ENCODE assay signal across 8 cellular contexts in the genomic region with DNA sequence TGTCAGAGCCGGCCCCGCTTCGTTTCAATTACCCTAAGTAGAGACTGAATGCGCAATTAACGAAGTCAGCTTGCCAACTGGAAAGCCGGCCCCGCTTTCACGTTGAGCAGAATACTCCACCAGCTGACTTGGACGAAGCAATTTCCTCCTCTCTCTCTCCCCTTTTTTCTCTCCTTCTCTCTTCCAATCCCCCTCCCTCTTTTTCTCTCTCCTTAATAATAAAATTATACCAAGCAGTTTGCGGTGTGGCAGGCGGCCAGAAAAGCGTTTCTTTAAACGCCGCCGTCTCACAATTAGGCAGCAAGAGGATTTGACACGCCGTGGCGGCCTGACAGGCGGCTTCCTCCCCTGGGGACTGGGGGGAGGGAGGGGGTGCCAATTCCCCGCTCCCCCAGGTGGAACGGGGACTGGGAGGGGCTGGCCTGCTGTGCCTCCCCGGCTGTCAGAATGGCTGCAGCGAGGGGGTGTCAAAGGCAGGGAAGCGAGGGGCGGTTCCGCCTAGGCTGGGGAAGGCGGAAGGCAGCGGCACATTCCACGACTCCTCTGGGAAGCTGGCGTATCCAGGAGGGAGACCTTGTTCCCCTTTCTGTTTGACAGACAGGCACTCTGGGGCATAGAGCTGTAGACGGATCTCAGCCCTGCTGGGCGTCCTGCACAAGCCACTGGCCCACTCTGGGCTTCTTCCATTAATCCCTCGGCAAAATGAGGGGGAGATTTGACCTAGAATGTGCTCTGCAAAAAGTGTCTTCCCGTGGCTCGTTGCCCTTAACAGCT. TPM values are rescaled to one million over a fixed set of nuclear protein-coding genes. Genes with fewer than 3 reads are reported as not detected.
DNase-seq lines count a peak whose midpoint lies in the region; ATAC-seq, FAIRE-seq and TF ChIP-seq lines count a peak whose summit lies in the region.

No MANE protein-coding gene starts in this region.

- peaks cover 34% of the 10 kb centered on the region for H3K4me1 Mint-ChIP-seq in Caco-2 (ENCODE audit: low read depth, unreplicated experiment)
- peaks cover 52% of the 10 kb centered on the region for H3K4me1 Mint-ChIP-seq in mesothelial cell of epicardium

- no TSS peak for BruUV-seq in Caco-2 (replicated peaks; lab: Mats Ljungman, UMichigan)

- no peak for FAIRE-seq in urothelium cell line (lab: Jason Lieb, UNC)

- H3K27me3 Mint-ChIP-seq in Caco-2 (ENCODE audit: insufficient read depth, unreplicated experiment): no peaks in the 10 kb centered on the region
- H3K27me3 Mint-ChIP-seq in mesothelial cell of epicardium (ENCODE audit: low read depth): no peaks in the 10 kb centered on the region

- POLR2A ChIA-PET in Caco-2 (lab: Charles Lee): no interaction called here

- no peak for DNase-seq in Caco-2
- peak; percentile 68 for DNase-seq in SK-N-DZ (ENCODE audit: low spot score)
- no peak for DNase-seq in effector memory CD4-positive, alpha-beta T cell
- DNase-seq in mesothelial cell of epicardium (ENCODE audit: low spot score in 2 of 2, unreplicated experiment in 2 of 2): peak in 1 of 2 experiments; percentile 66
- DNase-seq in thyroid gland: peak; percentile 80 to 83
- no peak for DNase-seq in urothelium cell line (ENCODE audit: low spot score)

- peak overlapping the region; percentile 86 for H3K4me3 Mint-ChIP-seq in Caco-2 (ENCODE audit: unreplicated experiment)
- H3K4me3 Mint-ChIP-seq in mesothelial cell of epicardium: peak overlapping the region; percentile 69

- no peaks in the 10 kb centered on the region for H3K36me3 ChIP-seq in Caco-2 (ENCODE audit: control insufficient read depth, insufficient read depth, low read length)
- H3K36me3 ChIP-seq in effector memory CD4-positive, alpha-beta T cell (ENCODE audit: control insufficient read depth, insufficient read depth, low read length): no peaks in the 10 kb centered on the region
- no peaks in the 10 kb centered on the region for H3K36me3 ChIP-seq in thyroid gland

- H3K9me3 ChIP-seq in Caco-2: no peaks in the 10 kb centered on the region
- H3K9me3 ChIP-seq in effector memory CD4-positive, alpha-beta T cell (ENCODE audit: control insufficient read depth, low read length): no peaks in the 10 kb centered on the region
- H3K9me3 ChIP-seq in thyroid gland: no peaks in the 10 kb centered on the region

- peaks cover 33% of the 10 kb centered on the region for H3K4me1 ChIP-seq in Caco-2
- peaks cover 17% of the 10 kb centered on the region for H3K4me1 ChIP-seq in effector memory CD4-positive, alpha-beta T cell (ENCODE audit: control insufficient read depth, insufficient read depth, low read length, poor library complexity, severe bottlenecking)
- peaks cover 50 to 70% of the 10 kb centered on the region in 2 donors for H3K4me1 ChIP-seq in thyroid gland

- H3K27ac Mint-ChIP-seq in Caco-2 (ENCODE audit: unreplicated experiment) (no peak overlapping the region), mesothelial cell of epicardium (peak overlapping the region; percentile 80)

- ATAC-seq in HG03432 (IDR thresholded peaks at IDR 0.05; ENCODE audit: unreplicated experiment) (peak; percentile 25), GM19467 (IDR thresholded peaks at IDR 0.05; ENCODE audit: unreplicated experiment) (no peak)

- TF ChIP-seq CTCF in Caco-2 (IDR thresholded peaks at IDR 0.05; ENCODE audit: insufficient read depth in 1 of 2, low read depth in 1 of 2, low read length in 1 of 2, severe bottlenecking in 1 of 2, unreplicated experiment in 1 of 2) (no peak), mesothelial cell of epicardium (IDR thresholded peaks at IDR 0.05; ENCODE audit: unreplicated experiment) (no peak), thyroid gland (IDR thresholded peaks at IDR 0.05) (no peak)

- H3K27me3 ChIP-seq in Caco-2 (replicated peaks; ENCODE audit: control insufficient read depth, insufficient read depth, low read length): no peaks in the 10 kb centered on the region
- no peaks in the 10 kb centered on the region for H3K27me3 ChIP-seq in effector memory CD4-positive, alpha-beta T cell (replicated peaks; ENCODE audit: control insufficient read depth, insufficient read depth, low read length, poor library complexity, severe bottlenecking)
- no peaks in the 10 kb centered on the region for H3K27me3 ChIP-seq in thyroid gland

- H3K4me3 ChIP-seq in Caco-2 (ENCODE audit: low read depth, low read length): peak overlapping the region; percentile 57
- peak overlapping the region; percentile 68 for H3K4me3 ChIP-seq in effector memory CD4-positive, alpha-beta T cell (ENCODE audit: insufficient read depth, low read depth, low read length, poor library complexity, severe bottlenecking)
- H3K4me3 ChIP-seq in thyroid gland (replicated peaks in 1 of 3): peak overlapping the region in 2 of 3 donors; percentile 41 to 63

- CTCF ChIA-PET in Caco-2 (lab: Charles Lee): no interaction called here

- intact Hi-C loops in Caco-2 (cut with micrococcal nuclease; ENCODE audit: unreplicated experiment) (loop anchor here (5.0 kb wide), 2 partner anchors 102 to 578 kb away; a partner anchor contains a TSS), thyroid gland (cut with DNase I) (no loop called here)

- peak in 1 of 2 donors; percentile 12 for TF ChIP-seq POLR2A in thyroid gland (IDR thresholded peaks at IDR 0.05)

- 2 to 6% methylated on average over 25 to 35 of the region's 35 CpGs for WGBS in thyroid gland, 2 donors

- H3K27ac ChIP-seq in effector memory CD4-positive, alpha-beta T cell (ENCODE audit: insufficient read depth, low read length, poor library complexity, severe bottlenecking): peak overlapping the region; percentile 32
- H3K27ac ChIP-seq in thyroid gland: peak overlapping the region; percentile 88 to 97 (median 96)

- H3K9me3 Mint-ChIP-seq in Caco-2 (ENCODE audit: unreplicated experiment) (no peaks in the 10 kb centered on the region), mesothelial cell of epicardium (no peaks in the 10 kb centered on the region)

- H3K36me3 Mint-ChIP-seq in Caco-2 (ENCODE audit: insufficient read depth, unreplicated experiment): peaks cover 18% of the 10 kb centered on the region
- H3K36me3 Mint-ChIP-seq in mesothelial cell of epicardium: no peaks in the 10 kb centered on the region

RNA-seq across cellular contexts. Expression of a gene that starts 52.8 kb away (rescaled TPM):
- 109 and 118 TPM in 2 replicates for total RNA-seq in Caco-2 (2022)
- 57.6 and 67.5 TPM in 2 replicates for polyA plus RNA-seq in SK-N-DZ (2014; cell fraction: cytosol; rRNA removed)
- 182 and 191 TPM in 2 replicates for polyA plus RNA-seq in SK-N-DZ (2014; cell fraction: nucleus; rRNA removed)
- 179 to 187 TPM (median 181 TPM) in 3 replicates for total RNA-seq in mesothelial cell of epicardium
- 10 to 100 TPM; 44.6 to 89.4 (median 63.0) TPM for total RNA-seq in thyroid gland

Comparison
In these comparisons a context has a peak if more than half of its experiments do, and no peak if none do; other contexts are left out.
1. DNase-seq: peak in SK-N-DZ (single experiment) and thyroid gland (2 of 2); none in Caco-2 (0 of 2), effector memory CD4-positive, alpha-beta T cell (0 of 3) and urothelium cell line (single experiment).
2. Peak in every context shown above with its lines, with median percentiles within 50 percentile points of each other: H3K4me3 ChIP-seq.